In genomic region chr11:43880640-43881159, GRCh38 we compare ENCODE assay signal across 1 cellular context.
A peak's percentile ranks its signal among the peaks of the same experiment; 100 is the strongest.
TF ChIP-seq lines count a peak whose summit lies in the region.

TSS of gene ALKBH3 (plus strand) at chr11:43880831. CDS start at chr11:43882653, 1,822 bp downstream.

TF ChIP-seq in A549, 52 proteins besides CTCF, POLR2A, EP300 and RAD21 (continued from another document):
- TF ChIP-seq HOXB13 (CRISPR knock-in tag; IDR thresholded peaks at IDR 0.05; ENCODE audit: low read depth) (peak; percentile 91), MAX (IDR thresholded peaks at IDR 0.05) (peak; percentile 93), MAFK (IDR thresholded peaks at IDR 0.05; ENCODE audit: partially characterized antibody) (peak; percentile 58), HES2 (IDR thresholded peaks at IDR 0.05) (no peak), EHF (CRISPR knock-in tag; IDR thresholded peaks at IDR 0.05) (peak; percentile 86), ZNF302 (CRISPR knock-in tag; IDR thresholded peaks at IDR 0.05) (peak; percentile 78), BCL3 (IDR thresholded peaks at IDR 0.05) (0 out of 3 replicates have a peak, but pooled peaks have one; percentile 18), FOSL2 (IDR thresholded peaks at IDR 0.05) (no peak), FOSL2 (CRISPR knock-in tag; IDR thresholded peaks at IDR 0.05) (peak; percentile 39; the same call in 1 of the 2 replicates), GATA3 (IDR thresholded peaks at IDR 0.05; ENCODE audit: borderline replicate concordance) (peak; percentile 65; the same call in 1 of the 2 replicates), KDM5A (IDR thresholded peaks at IDR 0.05) (peak; percentile 89), HOXA7 (CRISPR knock-in tag; IDR thresholded peaks at IDR 0.05) (peak; percentile 39; the same call in 1 of the 2 replicates), NFE2L2 (conservative IDR thresholded peaks at IDR 0.05; ENCODE audit: low read length) (no peak), CHD2 (IDR thresholded peaks at IDR 0.05; ENCODE audit: low read length, partially characterized antibody) (peak; percentile 30), TP53 (CRISPR knock-in tag; IDR thresholded peaks at IDR 0.05) (no peak; the same call in 1 of the 2 replicates)
